Comparison of ENCODE assay signal across 16 cellular contexts in genomic region chr15:29379647-29380046, GRCh38.
A peak's percentile ranks its signal among the peaks of the same experiment; 100 is the strongest.
DNase-seq lines count a peak whose midpoint lies in the region; ATAC-seq and TF ChIP-seq lines count a peak whose summit lies in the region.
"Had no signal": no experiment of that assay in that cellular context is flagged by ENCODE, and none has a peak within 500 bp of the region (broad histone marks: within the 10 kb centered on the region; RNA-seq: fewer than 3 reads in every experiment).

No MANE protein-coding gene starts in this region.

- BruUV-seq in PC-9 (replicated peaks; lab: Mats Ljungman, UMichigan), result no TSS peak

- H3F3A ChIP-seq in neural progenitor cell (ENCODE audit: low read depth) (no peaks in the 10 kb centered on the region), PC-9 (ENCODE audit: insufficient read depth, low read depth) (no peaks in the 10 kb centered on the region)

- H3K27ac ChIP-seq in SJCRH30 (no peak overlapping the region), neural progenitor cell (no peak overlapping the region), PC-9 (no peak overlapping the region)

- peak overlapping the region; percentile 93 for H3K27ac Mint-ChIP-seq in glutamatergic neuron (ENCODE audit: unreplicated experiment)
- peak overlapping the region; percentile 74 for H3K27ac Mint-ChIP-seq in neural progenitor cell
- H3K27ac Mint-ChIP-seq in stimulated activated naive B cell treated with anti-CD40 and anti-IgM and Interleukin-4, amounts not matched to agents 10 μg/mL and 1 μg/mL and 100 μg/mL, for 72 hours, result peak overlapping the region; percentile 15
- no peak overlapping the region for H3K27ac Mint-ChIP-seq in activated T-helper 1 cell treated with anti-CD3 and anti-CD28 coated beads, Interleukin-12 subunit alpha, Interleukin-12 subunit beta, Interleukin-2, Interleukin-4 antibody, amounts not matched to agents 30 ng/mL and 10 ng/mL and 1 ng/mL, durations not matched to agents 14 hours and 24 hours and 36 hours
- H3K27ac Mint-ChIP-seq: CD4-positive, alpha-beta memory T cell had no signal

- peaks cover 5% of the 10 kb centered on the region for H3K9me3 Mint-ChIP-seq in glutamatergic neuron (ENCODE audit: unreplicated experiment)
- no peaks in the 10 kb centered on the region for H3K9me3 Mint-ChIP-seq in neural progenitor cell
- peaks cover 0 to 5% of the 10 kb centered on the region in 2 donors for H3K9me3 Mint-ChIP-seq in stimulated activated naive B cell treated with anti-CD40 and anti-IgM and Interleukin-4, amounts not matched to agents 10 μg/mL and 1 μg/mL and 100 μg/mL, for 72 hours
- H3K9me3 Mint-ChIP-seq in activated T-helper 1 cell treated with anti-CD3 and anti-CD28 coated beads, Interleukin-12 subunit alpha, Interleukin-12 subunit beta, Interleukin-2, Interleukin-4 antibody, amounts not matched to agents 30 ng/mL and 10 ng/mL and 1 ng/mL, durations not matched to agents 14 hours and 24 hours and 36 hours, result no peaks in the 10 kb centered on the region

- peak overlapping the region; percentile 64 for H3K4me3 Mint-ChIP-seq in glutamatergic neuron (ENCODE audit: unreplicated experiment)
- no peak overlapping the region for H3K4me3 Mint-ChIP-seq in neural progenitor cell
- no peak overlapping the region for H3K4me3 Mint-ChIP-seq in stimulated activated naive B cell treated with anti-CD40 and anti-IgM and Interleukin-4, amounts not matched to agents 10 μg/mL and 1 μg/mL and 100 μg/mL, for 72 hours
- H3K4me3 Mint-ChIP-seq in activated T-helper 1 cell treated with anti-CD3 and anti-CD28 coated beads, Interleukin-12 subunit alpha, Interleukin-12 subunit beta, Interleukin-2, Interleukin-4 antibody, amounts not matched to agents 30 ng/mL and 10 ng/mL and 1 ng/mL, durations not matched to agents 14 hours and 24 hours and 36 hours, result no peak overlapping the region
- H3K4me3 Mint-ChIP-seq: CD4-positive, alpha-beta memory T cell had no signal

- H3K79me2 ChIP-seq in neural progenitor cell (ENCODE audit: low read depth) (no peaks in the 10 kb centered on the region), PC-9 (ENCODE audit: low read depth) (no peaks in the 10 kb centered on the region)

- no peaks in the 10 kb centered on the region for H3K9me3 ChIP-seq in SJCRH30 (replicated peaks)
- no peaks in the 10 kb centered on the region for H3K9me3 ChIP-seq in neural progenitor cell (ENCODE audit: low read depth)
- no peaks in the 10 kb centered on the region for H3K9me3 ChIP-seq in PC-9 (ENCODE audit: insufficient read depth, low read depth)
- H3K9me3 ChIP-seq: HAP-1 had no signal

- POLR2A ChIA-PET in PC-9 (lab: Charles Lee; ENCODE audit: unreplicated experiment), result no interaction called here

- H3K36me3 Mint-ChIP-seq in glutamatergic neuron (ENCODE audit: unreplicated experiment), result peaks cover 6% of the 10 kb centered on the region
- H3K36me3 Mint-ChIP-seq in neural progenitor cell, result no peaks in the 10 kb centered on the region
- no peaks in the 10 kb centered on the region for H3K36me3 Mint-ChIP-seq in stimulated activated naive B cell treated with anti-CD40 and anti-IgM and Interleukin-4, amounts not matched to agents 10 μg/mL and 1 μg/mL and 100 μg/mL, for 72 hours
- H3K36me3 Mint-ChIP-seq in activated T-helper 1 cell treated with anti-CD3 and anti-CD28 coated beads, Interleukin-12 subunit alpha, Interleukin-12 subunit beta, Interleukin-2, Interleukin-4 antibody, amounts not matched to agents 30 ng/mL and 10 ng/mL and 1 ng/mL, durations not matched to agents 14 hours and 24 hours and 36 hours (ENCODE audit: low read depth), result no peaks in the 10 kb centered on the region
- H3K36me3 Mint-ChIP-seq: CD4-positive, alpha-beta memory T cell had no signal

- H3K9me2 ChIP-seq in PC-9 (ENCODE audit: insufficient read depth), result no peaks in the 10 kb centered on the region

- no peak for ATAC-seq in stimulated activated naive B cell treated with anti-CD40 and anti-IgM and Interleukin-4, amounts not matched to agents 10 μg/mL and 1 μg/mL and 100 μg/mL, for 72 hours (replicated peaks)

- DNase-seq in SJCRH30, result peak; percentile 21 to 28
- peak; percentile 40 for DNase-seq in glutamatergic neuron
- DNase-seq in neural progenitor cell (ENCODE audit: low spot score), result peak; percentile 54
- DNase-seq in stimulated activated naive B cell treated with anti-CD40 and anti-IgM and Interleukin-4, amounts not matched to agents 10 μg/mL and 1 μg/mL and 100 μg/mL, for 72 hours, result no peak
- no peak for DNase-seq in NCI-H1105 (lab: John Stamatoyannopoulos, UW)
- DNase-seq in PC-9, result no peak
- no peak for DNase-seq in activated T-helper 1 cell treated with anti-CD3 and anti-CD28 coated beads, Interleukin-12 subunit alpha, Interleukin-12 subunit beta, Interleukin-2, Interleukin-4 antibody, amounts not matched to agents 30 ng/mL and 10 ng/mL and 1 ng/mL, durations not matched to agents 14 hours and 24 hours and 36 hours (ENCODE audit: low spot score)
- DNase-seq: C1 segment of cervical spinal cord; Calu3; CD4-positive, alpha-beta memory T cell; COR-L47; DMS53; DMS79 treated with DMSO at 0.1 percent for 48 hours; GF-D8; GOT3 had no signal

- H3K9ac ChIP-seq in neural progenitor cell, result no peak overlapping the region

- H3K36me3 ChIP-seq in SJCRH30 (no peaks in the 10 kb centered on the region), neural progenitor cell (no peaks in the 10 kb centered on the region), PC-9 (ENCODE audit: low read depth) (no peaks in the 10 kb centered on the region)
- H3K36me3 ChIP-seq: HAP-1 had no signal

- H3K4me1 ChIP-seq in SJCRH30 (no peaks in the 10 kb centered on the region; the same call in 1 of the 2 replicates), neural progenitor cell (peaks cover 22% of the 10 kb centered on the region), PC-9 (replicated peaks; ENCODE audit: insufficient read depth) (no peaks in the 10 kb centered on the region)
- H3K4me1 ChIP-seq: HAP-1 had no signal

- H4K20me1 ChIP-seq in neural progenitor cell (ENCODE audit: low read depth) (no peaks in the 10 kb centered on the region), PC-9 (ENCODE audit: insufficient read depth) (no peaks in the 10 kb centered on the region)

- H3K27me3 Mint-ChIP-seq in glutamatergic neuron (ENCODE audit: unreplicated experiment) (peaks cover 18% of the 10 kb centered on the region), neural progenitor cell (ENCODE audit: insufficient read depth, low read depth) (peaks cover 6% of the 10 kb centered on the region)
- H3K27me3 Mint-ChIP-seq in stimulated activated naive B cell treated with anti-CD40 and anti-IgM and Interleukin-4, amounts not matched to agents 10 μg/mL and 1 μg/mL and 100 μg/mL, for 72 hours, result peaks cover 4 to 15% of the 10 kb centered on the region in 2 donors
- H3K27me3 Mint-ChIP-seq in activated T-helper 1 cell treated with anti-CD3 and anti-CD28 coated beads, Interleukin-12 subunit alpha, Interleukin-12 subunit beta, Interleukin-2, Interleukin-4 antibody, amounts not matched to agents 30 ng/mL and 10 ng/mL and 1 ng/mL, durations not matched to agents 14 hours and 24 hours and 36 hours (ENCODE audit: insufficient read depth), result no peaks in the 10 kb centered on the region

- H3K27me3 ChIP-seq in SJCRH30, result no peaks in the 10 kb centered on the region
- no peaks in the 10 kb centered on the region for H3K27me3 ChIP-seq in neural progenitor cell
- H3K27me3 ChIP-seq in PC-9 (ENCODE audit: insufficient read depth, low read depth), result peaks cover 29% of the 10 kb centered on the region

- H3K4me2 ChIP-seq in neural progenitor cell, result peak overlapping the region; percentile 49
- no peak overlapping the region for H3K4me2 ChIP-seq in PC-9

- intact Hi-C loops in PC-9 (cut with micrococcal nuclease; ENCODE audit: unreplicated experiment), result no loop called here
- intact Hi-C loops in activated T-helper 1 cell treated with anti-CD3 and anti-CD28 coated beads, Interleukin-12 subunit alpha, Interleukin-12 subunit beta, Interleukin-2, Interleukin-4 antibody, amounts not matched to agents 30 ng/mL and 10 ng/mL and 1 ng/mL, durations not matched to agents 14 hours and 24 hours and 36 hours (cut with micrococcal nuclease), result no loop called here

- H2AFZ ChIP-seq in neural progenitor cell (replicated peaks), result no peak overlapping the region
- H2AFZ ChIP-seq in PC-9, result no peak overlapping the region

- TF ChIP-seq CTCF in glutamatergic neuron (IDR thresholded peaks at IDR 0.05; ENCODE audit: partially characterized antibody, unreplicated experiment) (no peak), neural progenitor cell (IDR thresholded peaks at IDR 0.05) (no peak), PC-9 (conservative IDR thresholded peaks at IDR 0.05) (no peak)

- CTCF ChIA-PET in PC-9 (lab: Charles Lee), result no interaction called here

- peaks cover 27% of the 10 kb centered on the region for H3K4me1 Mint-ChIP-seq in glutamatergic neuron (ENCODE audit: low read depth, unreplicated experiment)
- peaks cover 38% of the 10 kb centered on the region for H3K4me1 Mint-ChIP-seq in neural progenitor cell
- no peaks in the 10 kb centered on the region for H3K4me1 Mint-ChIP-seq in stimulated activated naive B cell treated with anti-CD40 and anti-IgM and Interleukin-4, amounts not matched to agents 10 μg/mL and 1 μg/mL and 100 μg/mL, for 72 hours
- H3K4me1 Mint-ChIP-seq in activated T-helper 1 cell treated with anti-CD3 and anti-CD28 coated beads, Interleukin-12 subunit alpha, Interleukin-12 subunit beta, Interleukin-2, Interleukin-4 antibody, amounts not matched to agents 30 ng/mL and 10 ng/mL and 1 ng/mL, durations not matched to agents 14 hours and 24 hours and 36 hours (ENCODE audit: low read depth), result no peaks in the 10 kb centered on the region

- no peak overlapping the region for H3K4me3 ChIP-seq in SJCRH30
- H3K4me3 ChIP-seq in neural progenitor cell, result no peak overlapping the region
- H3K4me3 ChIP-seq in PC-9, result no peak overlapping the region
- H3K4me3 ChIP-seq: HAP-1 had no signal

Comparison
In these comparisons a context has a peak if more than half of its experiments do, and no peak if none do; other contexts are left out.
1. DNase-seq: peak in SJCRH30 (2 of 2), glutamatergic neuron (single experiment) and neural progenitor cell (single experiment); none in stimulated activated naive B cell treated with anti-CD40 and anti-IgM and Interleukin-4, amounts not matched to agents 10 μg/mL and 1 μg/mL and 100 μg/mL, for 72 hours (single experiment), NCI-H1105 (single experiment), PC-9 (0 of 2) and activated T-helper 1 cell treated with anti-CD3 and anti-CD28 coated beads, Interleukin-12 subunit alpha, Interleukin-12 subunit beta, Interleukin-2, Interleukin-4 antibody, amounts not matched to agents 30 ng/mL and 10 ng/mL and 1 ng/mL, durations not matched to agents 14 hours and 24 hours and 36 hours (single experiment).